1 cellular context compared by ENCODE assay signal in the genomic region with DNA sequence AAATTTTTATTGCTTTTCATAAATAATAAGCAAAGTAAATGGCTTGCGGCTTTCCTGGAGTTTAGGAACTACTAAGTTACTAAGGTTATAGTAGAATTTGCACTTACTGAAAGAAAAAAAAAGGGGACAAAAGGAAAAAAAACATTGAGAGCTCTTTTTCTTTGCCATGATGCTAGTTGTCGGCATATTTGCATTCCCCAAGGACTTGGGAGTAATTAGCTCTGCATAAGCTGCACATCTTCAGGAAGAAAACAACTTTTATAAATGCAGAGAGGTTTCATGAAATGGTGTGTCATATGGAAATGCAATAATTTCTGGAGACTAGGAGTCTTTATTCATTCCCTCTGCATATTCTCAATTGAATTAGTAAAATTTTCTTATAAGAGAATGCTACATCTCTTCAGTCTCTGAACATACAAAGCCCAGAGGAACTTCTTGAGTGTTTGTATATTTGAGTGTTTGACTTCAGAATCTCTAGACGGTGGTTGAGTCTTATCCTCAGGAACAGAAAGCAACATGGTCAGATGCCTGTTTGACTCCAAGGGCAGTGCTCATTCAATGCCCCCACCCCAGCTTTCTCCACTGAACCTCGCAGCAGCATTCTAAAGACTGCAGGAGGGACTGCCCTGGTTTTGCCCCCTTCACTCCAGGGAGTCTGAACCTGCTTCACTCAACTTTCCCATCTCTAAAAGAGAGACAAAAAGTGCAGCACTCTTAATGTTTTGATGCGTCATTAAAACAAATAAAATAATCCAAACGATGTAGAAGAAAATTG.
TF ChIP-seq lines count a peak whose summit lies in the region.

No MANE protein-coding gene starts in this region.

TF ChIP-seq in H1, 55 proteins besides CTCF, POLR2A, EP300 and RAD21:
- TF ChIP-seq TAF1 (IDR thresholded peaks at IDR 0.05; ENCODE audit: low read depth, low read length) (no peak), SUZ12 (IDR thresholded peaks at IDR 0.05; ENCODE audit: low read length) (no peak), EGR1 (IDR thresholded peaks at IDR 0.05; ENCODE audit: borderline replicate concordance, low read depth, low read length) (no peak), SP1 (IDR thresholded peaks at IDR 0.05; ENCODE audit: low read depth, low read length) (no peak)
